In genomic region chr2:86732040-86732439, GRCh38 we compare ENCODE assay signal across 4 cellular contexts. TPM values are rescaled to one million over a fixed set of nuclear protein-coding genes. Genes with fewer than 3 reads are reported as not detected.
"Had no signal": no experiment of that assay in that cellular context is flagged by ENCODE, and none has a peak within 500 bp of the region (broad histone marks: within the 10 kb centered on the region; RNA-seq: fewer than 3 reads in every experiment).

No MANE protein-coding gene starts in this region.

RNA-seq across cellular contexts. Expression of gene CD8A, which starts 58.7 kb away (rescaled TPM):
- total RNA-seq: fibroblast of lung, fibroblast of villous mesenchyme, lung microvascular endothelial cell had no signal
- polyA plus RNA-seq: fibroblast of lung, hepatocyte had no signal
